Comparison of ENCODE assay signal across 1 cellular context in genomic region chr2:222869252-222869560, GRCh38.
TF ChIP-seq lines count a peak whose summit lies in the region.

No MANE protein-coding gene starts in this region.

TF ChIP-seq in GM23338, 12 proteins besides CTCF, POLR2A, EP300 and RAD21 (continued from another document):
- no peak for TF ChIP-seq STAT1 (IDR thresholded peaks at IDR 0.05; ENCODE audit: unreplicated experiment)
- TF ChIP-seq CREB1 (CRISPR knock-in tag; IDR thresholded peaks at IDR 0.05; ENCODE audit: low read depth): no peak
- no peak for TF ChIP-seq JUNB (IDR thresholded peaks at IDR 0.05; ENCODE audit: unreplicated experiment)
- no peak for TF ChIP-seq REST (IDR thresholded peaks at IDR 0.05; ENCODE audit: unreplicated experiment)
